In the genomic region with DNA sequence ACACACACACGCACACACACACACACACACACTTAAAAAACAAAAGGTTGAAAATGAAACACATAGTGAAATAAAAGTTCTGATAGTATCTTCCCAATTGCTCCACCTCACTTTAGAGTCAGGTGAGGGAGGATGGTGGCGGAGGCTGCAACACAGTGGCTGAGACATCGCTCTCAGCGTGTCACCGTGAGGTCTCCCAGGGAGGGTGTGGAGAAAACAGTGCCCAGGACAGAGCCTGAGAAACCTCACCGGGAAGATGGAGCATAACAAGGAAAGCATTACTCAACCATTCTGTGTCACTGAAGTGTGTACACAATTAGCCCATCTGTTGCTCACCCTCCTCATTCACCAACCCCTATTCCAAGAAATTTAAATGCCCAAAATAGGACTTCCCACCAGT, we compare ENCODE assay signal across 18 cellular contexts.
DNase-seq lines count a peak whose midpoint lies in the region; ATAC-seq and TF ChIP-seq lines count a peak whose summit lies in the region.
"Had no signal": no experiment of that assay in that cellular context is flagged by ENCODE, and none has a peak within 500 bp of the region (broad histone marks: within the 10 kb centered on the region; RNA-seq: fewer than 3 reads in every experiment).

No MANE protein-coding gene starts in this region.

- no peaks in the 10 kb centered on the region for H3K27me3 ChIP-seq in sigmoid colon

- TF ChIP-seq EP300 in sigmoid colon (IDR thresholded peaks at IDR 0.05) = no peak

- H3K36me3 ChIP-seq in sigmoid colon = no peaks in the 10 kb centered on the region

- WGBS in sigmoid colon, 2 donors = 83 to 86% methylated on average over 6 of the region's 6 CpGs

- H3K27ac ChIP-seq in sigmoid colon = no peak overlapping the region
- H3K27ac ChIP-seq: C4-2B had no signal

- no peaks in the 10 kb centered on the region for H3K4me1 ChIP-seq in sigmoid colon
- H3K4me1 ChIP-seq: Caco-2 had no signal

- no peak for TF ChIP-seq CTCF in sigmoid colon (IDR thresholded peaks at IDR 0.05)

- no peak overlapping the region for H3K4me3 ChIP-seq in sigmoid colon

- ATAC-seq in HG02970 (IDR thresholded peaks at IDR 0.05; ENCODE audit: low FRiP score, unreplicated experiment) = no peak
- ATAC-seq: HCT116, HepG2 had no signal

- TF ChIP-seq POLR2A in sigmoid colon (IDR thresholded peaks at IDR 0.05) = no peak

- intact Hi-C loops in sigmoid colon (cut with DNase I) = no loop called here

- H3K9me3 ChIP-seq in sigmoid colon = peaks cover 0 to 7% (median 0%) of the 10 kb centered on the region in 4 donors
- H3K9me3 ChIP-seq: Caco-2 had no signal

- peak; percentile 1 for DNase-seq in cerebellar cortex (ENCODE audit: low spot score)
- peak; percentile 60 for DNase-seq in mesenteric fat pad (ENCODE audit: low spot score)
- DNase-seq in sigmoid colon = peak; percentile 13
- no peak for DNase-seq in cerebellar nuclear complex (lab: John Stamatoyannopoulos, UW)
- no peak for DNase-seq in NCI-H187 (lab: John Stamatoyannopoulos, UW)
- DNase-seq: ACHN; Caco-2; CD4-positive, alpha-beta T cell; DND-41; EL; GOT3; H7; HFFc6; KBM-7 had no signal

Comparison
In these comparisons a context has a peak if more than half of its experiments do, and no peak if none do; other contexts are left out.
1. DNase-seq: peak in cerebellar cortex (single experiment), mesenteric fat pad (single experiment) and sigmoid colon (single experiment); none in cerebellar nuclear complex (0 of 2) and NCI-H187 (0 of 2).